Comparison of ENCODE assay signal across 14 cellular contexts in the genomic region with DNA sequence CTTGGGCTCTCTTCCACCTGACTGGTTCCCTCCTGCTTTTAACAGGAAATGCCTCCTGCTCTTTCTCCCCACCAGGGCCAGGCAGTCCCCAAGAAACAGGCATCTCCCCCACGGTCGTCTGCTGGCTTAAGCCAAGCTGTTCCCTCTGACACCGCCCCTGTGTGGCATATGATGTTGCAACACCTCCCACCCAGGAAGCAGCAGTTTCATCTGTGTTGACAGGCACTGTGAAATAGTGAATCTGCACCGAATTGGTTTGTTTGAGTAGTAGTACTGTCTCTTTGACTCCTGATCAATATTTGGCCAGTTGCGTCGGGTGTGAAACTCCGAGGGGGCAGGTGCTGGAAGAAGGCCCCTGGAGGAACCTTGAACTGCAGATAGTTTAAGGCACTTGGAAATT.
DNase-seq lines count a peak whose midpoint lies in the region; ATAC-seq, FAIRE-seq and TF ChIP-seq lines count a peak whose summit lies in the region.
"Had no signal": no experiment of that assay in that cellular context is flagged by ENCODE, and none has a peak within 500 bp of the region (broad histone marks: within the 10 kb centered on the region; RNA-seq: fewer than 3 reads in every experiment).

No MANE protein-coding gene starts in this region.

- ATAC-seq in lower lobe of right lung = no peak
- no peak for ATAC-seq in GM18909 (IDR thresholded peaks at IDR 0.05; ENCODE audit: poor library complexity, unreplicated experiment)
- ATAC-seq: T-cell had no signal

- H3K36me3 ChIP-seq in bronchial epithelial cell (ENCODE audit: control insufficient read depth, insufficient read depth, low read length) = no peaks in the 10 kb centered on the region
- no peaks in the 10 kb centered on the region for H3K36me3 ChIP-seq in lower lobe of right lung
- H3K36me3 ChIP-seq: brain microvascular endothelial cell had no signal

- POLR2A ChIA-PET in activated CD4-positive, alpha-beta memory T cell treated with anti-CD3 and anti-CD28 coated beads, Interleukin-2, amount 10 ng/mL, durations not matched to agents 7 days and 5 days (lab: Charles Lee) = no interaction called here

- no peak for FAIRE-seq in bronchial epithelial cell (lab: Jason Lieb, UNC)

- TF ChIP-seq EP300 in Ishikawa (IDR thresholded peaks at IDR 0.05; ENCODE audit: borderline replicate concordance) = no peak

- no peaks in the 10 kb centered on the region for H3K4me1 Mint-ChIP-seq in activated CD4-positive, alpha-beta memory T cell treated with anti-CD3 and anti-CD28 coated beads, Interleukin-2, amount 10 ng/mL, durations not matched to agents 7 days and 5 days

- no peak for TF ChIP-seq RAD21 in Ishikawa (IDR thresholded peaks at IDR 0.05; ENCODE audit: low read depth)

- H3K27ac ChIP-seq in lower lobe of right lung = peak overlapping the region; percentile 18
- H3K27ac ChIP-seq: brain microvascular endothelial cell, C4-2B had no signal

- intact Hi-C loops in lower lobe of right lung (cut with DNase I) (no loop called here), posterior vena cava (cut with DNase I) (loop anchor here (10.0 kb wide), 2 partner anchors 320 to 620 kb away; partner anchors contain the start of gene PTPRG (in 1 of the 2))

- no peak overlapping the region for H3K4me3 ChIP-seq in bronchial epithelial cell (ENCODE audit: low read depth, low read length)
- H3K4me3 ChIP-seq in lower lobe of right lung = no peak overlapping the region

- H3K27me3 Mint-ChIP-seq in activated CD4-positive, alpha-beta memory T cell treated with anti-CD3 and anti-CD28 coated beads, Interleukin-2, amount 10 ng/mL, durations not matched to agents 7 days and 5 days = no peaks in the 10 kb centered on the region

- peak; percentile 12 for DNase-seq in Daoy (ENCODE audit: low read depth)
- DNase-seq in bronchial epithelial cell (ENCODE audit: low read depth) = peak; percentile 5
- no peak for DNase-seq in lower lobe of right lung
- DNase-seq in activated CD4-positive, alpha-beta memory T cell treated with anti-CD3 and anti-CD28 coated beads, Interleukin-2, amount 10 ng/mL, durations not matched to agents 7 days and 5 days = no peak
- DNase-seq in posterior vena cava (ENCODE audit: low spot score) = no peak
- DNase-seq in cerebellar cortex (ENCODE audit: low spot score) = no peak
- DNase-seq: activated CD4-positive, alpha-beta T cell treated with anti-CD3 and anti-CD28 coated beads for 48 hours; brain microvascular endothelial cell; NCI-H187; T-cell had no signal

- H3K9me3 ChIP-seq in lower lobe of right lung = no peaks in the 10 kb centered on the region

- H3K4me1 ChIP-seq in lower lobe of right lung = peaks cover 18% of the 10 kb centered on the region

- no peaks in the 10 kb centered on the region for H3K36me3 Mint-ChIP-seq in activated CD4-positive, alpha-beta memory T cell treated with anti-CD3 and anti-CD28 coated beads, Interleukin-2, amount 10 ng/mL, durations not matched to agents 7 days and 5 days (ENCODE audit: low read depth)
- H3K36me3 Mint-ChIP-seq: T-cell had no signal

- H3K9me3 Mint-ChIP-seq in activated CD4-positive, alpha-beta memory T cell treated with anti-CD3 and anti-CD28 coated beads, Interleukin-2, amount 10 ng/mL, durations not matched to agents 7 days and 5 days = no peaks in the 10 kb centered on the region
- H3K9me3 Mint-ChIP-seq: activated T-helper 2 cell treated with anti-CD3 and anti-CD28 coated beads, Interferon-gamma antibody, Interleukin-2, Interleukin-4, amounts not matched to agents 10 μg/mL and 5 μg/mL and 100 μg/mL, durations not matched to agents 14 hours and 24 hours and 36 hours; T-cell had no signal

- H3K4me3 Mint-ChIP-seq in activated CD4-positive, alpha-beta memory T cell treated with anti-CD3 and anti-CD28 coated beads, Interleukin-2, amount 10 ng/mL, durations not matched to agents 7 days and 5 days = no peak overlapping the region
- H3K4me3 Mint-ChIP-seq: T-cell had no signal

- H3K27me3 ChIP-seq in bronchial epithelial cell (ENCODE audit: control insufficient read depth, insufficient read depth, low read length) = no peaks in the 10 kb centered on the region
- no peaks in the 10 kb centered on the region for H3K27me3 ChIP-seq in lower lobe of right lung (ENCODE audit: low read depth)
- H3K27me3 ChIP-seq: brain microvascular endothelial cell had no signal

- TF ChIP-seq CTCF in bronchial epithelial cell (IDR thresholded peaks at IDR 0.05; ENCODE audit: insufficient read depth, low read length, severe bottlenecking) (no peak), lower lobe of right lung (IDR thresholded peaks at IDR 0.05) (no peak)

- CTCF ChIA-PET in activated CD4-positive, alpha-beta memory T cell treated with anti-CD3 and anti-CD28 coated beads, Interleukin-2, amount 10 ng/mL, durations not matched to agents 7 days and 5 days (lab: Charles Lee) = interaction anchor here (1.4 kb wide), 1 partner anchor 10 kb away, joined by 3 read pairs; no protein-coding TSS in a partner anchor

- H3K27ac Mint-ChIP-seq in activated CD4-positive, alpha-beta memory T cell treated with anti-CD3 and anti-CD28 coated beads, Interleukin-2, amount 10 ng/mL, durations not matched to agents 7 days and 5 days = no peak overlapping the region
- H3K27ac Mint-ChIP-seq: activated T-helper 2 cell treated with anti-CD3 and anti-CD28 coated beads, Interferon-gamma antibody, Interleukin-2, Interleukin-4, amounts not matched to agents 10 μg/mL and 5 μg/mL and 100 μg/mL, durations not matched to agents 14 hours and 24 hours and 36 hours; T-cell had no signal

TF ChIP-seq in Ishikawa, 13 proteins besides CTCF, POLR2A, EP300 and RAD21:
- TF ChIP-seq CEBPB (IDR thresholded peaks at IDR 0.05) = peak; percentile 56; the same call in 1 of the 2 replicates
- TF ChIP-seq, protein P1, sequence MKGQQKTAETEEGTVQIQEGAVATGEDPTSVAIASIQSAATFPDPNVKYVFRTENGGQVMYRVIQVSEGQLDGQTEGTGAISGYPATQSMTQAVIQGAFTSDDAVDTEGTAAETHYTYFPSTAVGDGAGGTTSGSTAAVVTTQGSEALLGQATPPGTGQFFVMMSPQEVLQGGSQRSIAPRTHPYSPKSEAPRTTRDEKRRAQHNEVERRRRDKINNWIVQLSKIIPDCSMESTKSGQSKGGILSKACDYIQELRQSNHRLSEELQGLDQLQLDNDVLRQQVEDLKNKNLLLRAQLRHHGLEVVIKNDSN (IDR thresholded peaks at IDR 0.05) = no peak
TF ChIP-seq in Ishikawa: peak in this region for 1.

Comparison
In these comparisons a context has a peak if more than half of its experiments do, and no peak if none do; other contexts are left out.
1. DNase-seq: peak in Daoy (single experiment) and bronchial epithelial cell (single experiment); none in lower lobe of right lung (single experiment), activated CD4-positive, alpha-beta memory T cell treated with anti-CD3 and anti-CD28 coated beads, Interleukin-2, amount 10 ng/mL, durations not matched to agents 7 days and 5 days (single experiment), posterior vena cava (single experiment) and cerebellar cortex (single experiment).